11 cellular contexts compared by ENCODE assay signal in the genomic region with DNA sequence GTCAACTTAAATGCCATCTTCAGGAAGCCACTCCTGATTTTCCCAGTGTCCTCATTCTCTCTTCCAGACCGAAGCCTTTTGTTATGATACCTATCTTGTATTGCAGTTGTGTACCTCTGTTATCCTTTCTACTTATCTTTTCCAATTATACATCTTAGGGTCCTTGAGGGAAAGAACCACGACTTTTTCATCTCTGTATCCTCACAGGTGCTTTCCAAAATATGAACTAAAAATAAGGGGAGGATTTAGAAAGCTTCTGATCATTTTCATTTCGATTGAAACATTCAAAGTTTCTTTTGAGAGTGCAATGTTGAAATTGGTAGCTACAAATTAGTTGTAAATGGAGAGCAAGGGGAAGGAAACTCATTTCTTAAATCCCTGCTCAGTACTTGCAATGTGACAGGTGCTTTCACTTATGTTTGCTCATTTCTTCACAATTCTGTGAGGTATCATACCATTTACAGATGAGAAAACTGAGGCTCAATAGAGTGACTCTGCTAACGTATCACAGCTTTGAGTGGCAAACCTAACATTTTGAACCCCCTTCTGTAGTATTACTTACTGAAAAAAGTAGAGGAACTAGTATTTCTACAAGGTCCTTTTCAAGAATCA. TPM values are rescaled to one million over a fixed set of nuclear protein-coding genes. Genes with fewer than 3 reads are reported as not detected.
"Had no signal": no experiment of that assay in that cellular context is flagged by ENCODE, and none has a peak within 500 bp of the region (broad histone marks: within the 10 kb centered on the region; RNA-seq: fewer than 3 reads in every experiment).

No MANE protein-coding gene starts in this region.

- H3K9me3 ChIP-seq: testis had no signal

- H3K4me1 ChIP-seq: testis had no signal

- H3K36me3 ChIP-seq: brain microvascular endothelial cell had no signal

- DNase-seq: activated naive CD4-positive, alpha-beta T cell treated with anti-CD3 and anti-CD28 coated beads for 36 hours; brain microvascular endothelial cell; effector memory CD8-positive, alpha-beta T cell; kidney; retina; stimulated activated CD4-positive, alpha-beta T cell treated with anti-CD3 and anti-CD28 coated beads, Interleukin-15, amount 100 ng/mL, for 24 hours; stimulated activated CD4-positive, alpha-beta T cell treated with anti-CD3 and anti-CD28 coated beads, Interleukin-4, amount 100 ng/mL, for 24 hours; stimulated activated naive CD8-positive, alpha-beta T cell treated with anti-CD3 and anti-CD28 coated beads, Interleukin-15, amount 100 ng/mL, for 72 hours; testis had no signal

- H3K4me3 ChIP-seq: testis had no signal

- H3K27ac Mint-ChIP-seq: activated naive CD4-positive, alpha-beta T cell treated with anti-CD3 and anti-CD28 coated beads for 36 hours; effector memory CD8-positive, alpha-beta T cell; stimulated activated naive CD8-positive, alpha-beta T cell treated with anti-CD3 and anti-CD28 coated beads, Interleukin-15, amount 100 ng/mL, for 72 hours had no signal

- ATAC-seq: effector memory CD8-positive, alpha-beta T cell; stimulated activated naive CD8-positive, alpha-beta T cell treated with anti-CD3 and anti-CD28 coated beads, Interleukin-15, amount 100 ng/mL, for 72 hours had no signal

- H3K27me3 ChIP-seq: brain microvascular endothelial cell, testis had no signal

- H3K27ac ChIP-seq: brain microvascular endothelial cell, epithelial cell of prostate, testis had no signal

- H3K4me3 Mint-ChIP-seq: activated naive CD4-positive, alpha-beta T cell treated with anti-CD3 and anti-CD28 coated beads for 36 hours had no signal

RNA-seq across cellular contexts. Expression of a gene that starts 34.2 kb away (rescaled TPM):
- total RNA-seq: lower leg skin had no signal
